ENCODE assay signal across 11 cellular contexts in genomic region chr6:125821825-125822281, GRCh38. TPM values are rescaled to one million over a fixed set of nuclear protein-coding genes. Genes with fewer than 3 reads are reported as not detected.
DNase-seq lines count a peak whose midpoint lies in the region; ATAC-seq and TF ChIP-seq lines count a peak whose summit lies in the region.
"Had no signal": no experiment of that assay in that cellular context is flagged by ENCODE, and none has a peak within 500 bp of the region (broad histone marks: within the 10 kb centered on the region; RNA-seq: fewer than 3 reads in every experiment).

No MANE protein-coding gene starts in this region.

- ATAC-seq in esophagus mucosa (peak; percentile 37), GM18519 (IDR thresholded peaks at IDR 0.05; ENCODE audit: low FRiP score, unreplicated experiment) (no peak)

- 44% methylated on average over 3 of the region's 3 CpGs for WGBS in suprapubic skin

- H3K27me3 ChIP-seq in suprapubic skin: no peaks in the 10 kb centered on the region

- H3K27ac ChIP-seq in suprapubic skin: no peak overlapping the region
- H3K27ac ChIP-seq: 22Rv1 had no signal

- H3K36me3 ChIP-seq in suprapubic skin: peaks cover 11% of the 10 kb centered on the region

- no peak overlapping the region for H3K4me3 ChIP-seq in suprapubic skin
- H3K4me3 ChIP-seq: skin epidermis had no signal

- DNase-seq in DMS 273 (lab: John Stamatoyannopoulos, UW; ENCODE audit: unreplicated experiment): peak; percentile 67
- no peak for DNase-seq in DMS 273 treated with DMSO at 0.1 percent for 48 hours (lab: John Stamatoyannopoulos, UW)
- peak; percentile 95 for DNase-seq in NCI-H69 (lab: John Stamatoyannopoulos, UW)
- DNase-seq in retina: peak; percentile 11
- DNase-seq in suprapubic skin (ENCODE audit: low spot score in 2 of 2): no peak
- DNase-seq in GDM1 (lab: John Stamatoyannopoulos, UW): no peak
- DNase-seq: mesendoderm had no signal

- no peak for TF ChIP-seq POLR2A in suprapubic skin (IDR thresholded peaks at IDR 0.05)

- H3K4me1 ChIP-seq in suprapubic skin: peaks cover 40% of the 10 kb centered on the region

- no peak for TF ChIP-seq CTCF in suprapubic skin (IDR thresholded peaks at IDR 0.05)

- no peaks in the 10 kb centered on the region for H3K9me3 ChIP-seq in suprapubic skin

- TF ChIP-seq EP300 in suprapubic skin (IDR thresholded peaks at IDR 0.05): no peak

RNA-seq across cellular contexts. Expression of gene NCOA7, which starts 31.1 kb away (rescaled TPM):
- total RNA-seq in esophagus mucosa (59.8 TPM), suprapubic skin (10 to 100 TPM; 11.1 to 28.4 (median 22.1) TPM)

Comparison
In these comparisons a context has a peak if more than half of its experiments do, and no peak if none do; other contexts are left out.
1. DNase-seq: peak in DMS 273 (single experiment), NCI-H69 (single experiment) and retina (single experiment); none in DMS 273 treated with DMSO at 0.1 percent for 48 hours (single experiment), suprapubic skin (0 of 2) and GDM1 (single experiment).